Comparison of ENCODE assay signal across 9 cellular contexts in genomic region chr14:50677527-50678063, GRCh38. TPM values are rescaled to one million over a fixed set of nuclear protein-coding genes. Genes with fewer than 3 reads are reported as not detected.
DNase-seq lines count a peak whose midpoint lies in the region; ATAC-seq, FAIRE-seq and TF ChIP-seq lines count a peak whose summit lies in the region.
"Had no signal": no experiment of that assay in that cellular context is flagged by ENCODE, and none has a peak within 500 bp of the region (broad histone marks: within the 10 kb centered on the region; RNA-seq: fewer than 3 reads in every experiment).

No MANE protein-coding gene starts in this region.

- H3K36me3 Mint-ChIP-seq in endothelial cell (ENCODE audit: low read depth, unreplicated experiment), result no peaks in the 10 kb centered on the region
- no peaks in the 10 kb centered on the region for H3K36me3 Mint-ChIP-seq in stimulated activated naive CD8-positive, alpha-beta T cell treated with anti-CD3 and anti-CD28 coated beads, Interleukin-15, Interleukin-2, amounts not matched to agents 100 ng/mL and 50 ng/mL, for 24 hours (ENCODE audit: low read depth)
- no peaks in the 10 kb centered on the region for H3K36me3 Mint-ChIP-seq in activated T-helper 2 cell treated with anti-CD3 and anti-CD28 coated beads, Interferon-gamma antibody, Interleukin-2, Interleukin-4, amounts not matched to agents 10 μg/mL and 5 μg/mL and 100 μg/mL, durations not matched to agents 14 hours and 24 hours and 36 hours (ENCODE audit: low read depth)
- H3K36me3 Mint-ChIP-seq: brain had no signal

- WGBS in A549 (ENCODE audit: missing lambda C conversion rate), result 3% methylated on average over 5 of the region's 5 CpGs

- no peak for FAIRE-seq in A549 (lab: Jason Lieb, UNC)

- H3K27ac Mint-ChIP-seq in endothelial cell (ENCODE audit: unreplicated experiment), result peak overlapping the region; percentile 87
- peak overlapping the region; percentile 73 for H3K27ac Mint-ChIP-seq in stimulated activated naive CD8-positive, alpha-beta T cell treated with anti-CD3 and anti-CD28 coated beads, Interleukin-15, Interleukin-2, amounts not matched to agents 100 ng/mL and 50 ng/mL, for 24 hours
- no peak overlapping the region for H3K27ac Mint-ChIP-seq in activated T-helper 2 cell treated with anti-CD3 and anti-CD28 coated beads, Interferon-gamma antibody, Interleukin-2, Interleukin-4, amounts not matched to agents 10 μg/mL and 5 μg/mL and 100 μg/mL, durations not matched to agents 14 hours and 24 hours and 36 hours
- H3K27ac Mint-ChIP-seq: brain had no signal

- DNase-seq in A549 (ENCODE audit: low read depth in 1 of 2, low spot score in 1 of 2) (peak in 1 of 2 experiments; percentile 14), NCI-H460 (ENCODE audit: extremely low read depth, low read depth) (peak; percentile 54), endothelial cell (ENCODE audit: low spot score) (no peak), amniotic stem cell (lab: John Stamatoyannopoulos, UW) (no peak), DMS153 treated with DMSO at 0.1 percent for 48 hours (lab: John Stamatoyannopoulos, UW; ENCODE audit: unreplicated experiment) (no peak)
- DNase-seq in activated T-helper 2 cell treated with anti-CD3 and anti-CD28 coated beads, Interferon-gamma antibody, Interleukin-2, Interleukin-4, amounts not matched to agents 10 μg/mL and 5 μg/mL and 100 μg/mL, durations not matched to agents 14 hours and 24 hours and 36 hours (ENCODE audit: low spot score), result no peak

- ATAC-seq in A549 (peak; percentile 62 to 78; a peak in 5 of 6 replicates), GM21390 (IDR thresholded peaks at IDR 0.05; ENCODE audit: unreplicated experiment) (peak; percentile 68)

- intact Hi-C loops in activated T-helper 2 cell treated with anti-CD3 and anti-CD28 coated beads, Interferon-gamma antibody, Interleukin-2, Interleukin-4, amounts not matched to agents 10 μg/mL and 5 μg/mL and 100 μg/mL, durations not matched to agents 14 hours and 24 hours and 36 hours (cut with micrococcal nuclease), result no loop called here

- H3K27ac ChIP-seq in A549, result peak overlapping the region; percentile 43 to 70

- no peak for TF ChIP-seq POLR2A in A549 (IDR thresholded peaks at IDR 0.05; ENCODE audit: low read length)

- H3K4me2 ChIP-seq in A549, result peak overlapping the region; percentile 73

- peak overlapping the region; percentile 2 for H3K4me3 Mint-ChIP-seq in endothelial cell (ENCODE audit: unreplicated experiment)
- H3K4me3 Mint-ChIP-seq in stimulated activated naive CD8-positive, alpha-beta T cell treated with anti-CD3 and anti-CD28 coated beads, Interleukin-15, Interleukin-2, amounts not matched to agents 100 ng/mL and 50 ng/mL, for 24 hours, result peak overlapping the region; percentile 42
- no peak overlapping the region for H3K4me3 Mint-ChIP-seq in activated T-helper 2 cell treated with anti-CD3 and anti-CD28 coated beads, Interferon-gamma antibody, Interleukin-2, Interleukin-4, amounts not matched to agents 10 μg/mL and 5 μg/mL and 100 μg/mL, durations not matched to agents 14 hours and 24 hours and 36 hours (ENCODE audit: low read depth)
- H3K4me3 Mint-ChIP-seq: brain had no signal

- no peaks in the 10 kb centered on the region for H3K9me3 ChIP-seq in A549

- TF ChIP-seq CTCF in A549 (IDR thresholded peaks at IDR 0.05), result no peak
- TF ChIP-seq CTCF in endothelial cell (IDR thresholded peaks at IDR 0.05; ENCODE audit: unreplicated experiment), result no peak

- no peak overlapping the region for H3K4me3 ChIP-seq in A549

- no peak for TF ChIP-seq RAD21 in A549 (conservative IDR thresholded peaks at IDR 0.05 in 1 of 2, IDR thresholded peaks at IDR 0.05 in 1 of 2)

- CTCF ChIA-PET in A549 (lab: Yijun Ruan, JAX), result interaction anchor here (0.7 to 1.9 kb wide), 5 partner anchors 8 to 138 kb away, joined by 3 to 5 read pairs (median 4); no protein-coding TSS in a partner anchor

- H3K27me3 Mint-ChIP-seq in endothelial cell (ENCODE audit: unreplicated experiment), result peaks cover 2% of the 10 kb centered on the region
- H3K27me3 Mint-ChIP-seq in stimulated activated naive CD8-positive, alpha-beta T cell treated with anti-CD3 and anti-CD28 coated beads, Interleukin-15, Interleukin-2, amounts not matched to agents 100 ng/mL and 50 ng/mL, for 24 hours, result peaks cover 4% of the 10 kb centered on the region
- peaks cover 8% of the 10 kb centered on the region for H3K27me3 Mint-ChIP-seq in activated T-helper 2 cell treated with anti-CD3 and anti-CD28 coated beads, Interferon-gamma antibody, Interleukin-2, Interleukin-4, amounts not matched to agents 10 μg/mL and 5 μg/mL and 100 μg/mL, durations not matched to agents 14 hours and 24 hours and 36 hours (ENCODE audit: low read depth)

- POLR2A ChIA-PET in A549 (lab: Yijun Ruan, JAX), result interaction anchor here (1.4 kb wide), 1 partner anchor 9 kb away, joined by 12 read pairs; the partner anchor contains the start of gene SAV1

- peaks cover 36% of the 10 kb centered on the region for H3K4me1 ChIP-seq in A549

- no peak for TF ChIP-seq EP300 in A549 (IDR thresholded peaks at IDR 0.05)

- peaks cover 24% of the 10 kb centered on the region for H3K4me1 Mint-ChIP-seq in endothelial cell (ENCODE audit: unreplicated experiment)
- H3K4me1 Mint-ChIP-seq in stimulated activated naive CD8-positive, alpha-beta T cell treated with anti-CD3 and anti-CD28 coated beads, Interleukin-15, Interleukin-2, amounts not matched to agents 100 ng/mL and 50 ng/mL, for 24 hours (ENCODE audit: low read depth), result peaks cover 19% of the 10 kb centered on the region
- H3K4me1 Mint-ChIP-seq in activated T-helper 2 cell treated with anti-CD3 and anti-CD28 coated beads, Interferon-gamma antibody, Interleukin-2, Interleukin-4, amounts not matched to agents 10 μg/mL and 5 μg/mL and 100 μg/mL, durations not matched to agents 14 hours and 24 hours and 36 hours (ENCODE audit: low read depth), result peaks cover 9% of the 10 kb centered on the region
- H3K4me1 Mint-ChIP-seq: brain had no signal

- no peaks in the 10 kb centered on the region for H3K9me3 Mint-ChIP-seq in endothelial cell (ENCODE audit: unreplicated experiment)
- H3K9me3 Mint-ChIP-seq in stimulated activated naive CD8-positive, alpha-beta T cell treated with anti-CD3 and anti-CD28 coated beads, Interleukin-15, Interleukin-2, amounts not matched to agents 100 ng/mL and 50 ng/mL, for 24 hours, result no peaks in the 10 kb centered on the region
- H3K9me3 Mint-ChIP-seq in activated T-helper 2 cell treated with anti-CD3 and anti-CD28 coated beads, Interferon-gamma antibody, Interleukin-2, Interleukin-4, amounts not matched to agents 10 μg/mL and 5 μg/mL and 100 μg/mL, durations not matched to agents 14 hours and 24 hours and 36 hours, result no peaks in the 10 kb centered on the region

TF ChIP-seq in A549, 52 proteins besides CTCF, POLR2A, EP300 and RAD21:
- TF ChIP-seq FOSL2 (IDR thresholded peaks at IDR 0.05) (no peak), FOSL2 (CRISPR knock-in tag; IDR thresholded peaks at IDR 0.05) (peak; percentile 62), JUNB (IDR thresholded peaks at IDR 0.05) (no peak)

RNA-seq across cellular contexts. Expression of gene SAV1, which starts 9.5 kb away (rescaled TPM):
- polyA plus RNA-seq in A549 (2011; rRNA removed), result 20.1 and 20.3 TPM in 2 replicates
- polyA plus RNA-seq in A549 (2012; cell fraction: cytosol; rRNA removed), result 7.7 and 8.5 TPM in 2 replicates
- 3.0 and 3.8 TPM in 2 replicates for polyA plus RNA-seq in A549 (2012; cell fraction: nucleus; rRNA removed)
- 17.5 to 20.3 TPM (median 18.2 TPM) in 3 replicates for polyA plus RNA-seq in A549 (2017; fragmentation: RNase III; extraction: RNeasy Plus Mini Kit Qiagen cat#74134 plus additional on column Dnase treatment)
- 6.9 and 9.6 TPM in 2 replicates for polyA minus RNA-seq in A549 (2011; rRNA and poly(A)+ RNA removed)
- 71.8 and 75.9 TPM in 2 replicates for total RNA-seq in NCI-H460 (2014; rRNA removed; shearing (Covaris generic))
- 26.0 and 42.2 TPM in 2 replicates for polyA plus RNA-seq in NCI-H460 (2014; cell fraction: nucleus; rRNA removed)
- total RNA-seq in endothelial cell (ENCODE audit: unreplicated experiment), result 24.0 TPM
- 13.1 and 13.5 TPM in 2 replicates for total RNA-seq in activated T-helper 2 cell treated with anti-CD3 and anti-CD28 coated beads, Interferon-gamma antibody, Interleukin-2, Interleukin-4, amounts not matched to agents 10 μg/mL and 5 μg/mL and 100 μg/mL, durations not matched to agents 14 hours and 24 hours and 36 hours
